ENCODE assay signal across 24 cellular contexts in genomic region chr9:106218427-106218826, GRCh38.
DNase-seq lines count a peak whose midpoint lies in the region; ATAC-seq, FAIRE-seq and TF ChIP-seq lines count a peak whose summit lies in the region.
"Had no signal": no experiment of that assay in that cellular context is flagged by ENCODE, and none has a peak within 500 bp of the region (broad histone marks: within the 10 kb centered on the region; RNA-seq: fewer than 3 reads in every experiment).

No MANE protein-coding gene starts in this region.

- peak; percentile 35 for FAIRE-seq in GM12878 (lab: Jason Lieb, UNC)
- FAIRE-seq in HTR-8/SVneo (lab: Jason Lieb, UNC), result no peak
- FAIRE-seq: TTC549 had no signal

- H3K27ac Mint-ChIP-seq in activated CD4-positive, alpha-beta memory T cell treated with anti-CD3 and anti-CD28 coated beads, Interleukin-2, amount 10 ng/mL, durations not matched to agents 7 days and 5 days, result no peak overlapping the region
- H3K27ac Mint-ChIP-seq: activated CD4-positive, alpha-beta T cell treated with anti-CD3 and anti-CD28 coated beads, Interleukin-2, amount 10 ng/mL, durations not matched to agents 24 days and 14 days; effector memory CD8-positive, alpha-beta T cell; H9; naive B cell had no signal

- no peak overlapping the region for H3K4me3 ChIP-seq in GM12878
- H3K4me3 ChIP-seq: suprapubic skin had no signal

- no peaks in the 10 kb centered on the region; the same call in 2 of the 3 replicates for H3K9me3 ChIP-seq in GM12878 (replicated peaks; ENCODE audit: control insufficient read depth, insufficient read depth, low read length)
- H3K9me3 ChIP-seq: Caco-2, suprapubic skin had no signal

- no peak for TF ChIP-seq RAD21 in GM12878 (IDR thresholded peaks at IDR 0.05; ENCODE audit: insufficient read depth, low read depth, low read length)

- no peaks in the 10 kb centered on the region; a peak in 1 of 4 replicates for H3K27me3 ChIP-seq in GM12878 (replicated peaks in 1 of 2; ENCODE audit: control insufficient read depth in 2 of 2, insufficient read depth in 2 of 2, low read length in 1 of 2)
- H3K27me3 ChIP-seq: suprapubic skin had no signal

- in situ Hi-C loops in GM12878 (cut with MboI), result no loop called here

- TF ChIP-seq POLR2A in GM12878 (IDR thresholded peaks at IDR 0.05; ENCODE audit: low read depth, low read length), result no peak

- DNase-seq in GM12878 (ENCODE audit: low read depth, low spot score), result no peak
- DNase-seq in activated CD4-positive, alpha-beta memory T cell treated with anti-CD3 and anti-CD28 coated beads, Interleukin-2, amount 10 ng/mL, durations not matched to agents 7 days and 5 days, result no peak
- no peak for DNase-seq in HTR-8/SVneo (ENCODE audit: insufficient read length, low spot score)
- DNase-seq in MV-4-11 (lab: John Stamatoyannopoulos, UW), result no peak
- DNase-seq: activated CD4-positive, alpha-beta T cell treated with anti-CD3 and anti-CD28 coated beads, Interleukin-2, amount 10 ng/mL, durations not matched to agents 24 days and 14 days; activated naive CD4-positive, alpha-beta T cell; Caco-2; effector memory CD8-positive, alpha-beta T cell; EL; H9; head of caudate nucleus; naive B cell; NCI-H146; NCI-H2227 treated with DMSO at 0.1 percent for 48 hours; stimulated activated CD4-positive, alpha-beta T cell treated with anti-CD3 and anti-CD28 coated beads, Interleukin-4, amount 100 ng/mL, for 4 hours had no signal

- no peaks in the 10 kb centered on the region for H3K4me1 ChIP-seq in GM12878 (ENCODE audit: control insufficient read depth, insufficient read depth, low read length)
- H3K4me1 ChIP-seq: Caco-2, parathyroid adenoma, suprapubic skin had no signal

- ATAC-seq in GM18867 (IDR thresholded peaks at IDR 0.05; ENCODE audit: unreplicated experiment) (peak; percentile 67), GM21390 (IDR thresholded peaks at IDR 0.05; ENCODE audit: unreplicated experiment) (peak; percentile 71), HG02981 (IDR thresholded peaks at IDR 0.05; ENCODE audit: unreplicated experiment) (peak; percentile 52), GM12878 (peak; percentile 91), HG02798 (IDR thresholded peaks at IDR 0.05; ENCODE audit: poor library complexity, unreplicated experiment) (no peak)
- ATAC-seq: effector memory CD8-positive, alpha-beta T cell had no signal

- POLR2A ChIA-PET in GM12878 (lab: Charles Lee), result no interaction called here
- POLR2A ChIA-PET in activated CD4-positive, alpha-beta memory T cell treated with anti-CD3 and anti-CD28 coated beads, Interleukin-2, amount 10 ng/mL, durations not matched to agents 7 days and 5 days (lab: Charles Lee), result no interaction called here

- TF ChIP-seq EP300 in GM12878 (IDR thresholded peaks at IDR 0.05; ENCODE audit: borderline replicate concordance in 1 of 2, control insufficient read depth in 1 of 2, low read depth in 2 of 2, low read length in 2 of 2), result no peak

- H3K4me3 Mint-ChIP-seq in activated CD4-positive, alpha-beta memory T cell treated with anti-CD3 and anti-CD28 coated beads, Interleukin-2, amount 10 ng/mL, durations not matched to agents 7 days and 5 days, result no peak overlapping the region
- H3K4me3 Mint-ChIP-seq: activated CD4-positive, alpha-beta T cell treated with anti-CD3 and anti-CD28 coated beads, Interleukin-2, amount 10 ng/mL, durations not matched to agents 24 days and 14 days; central memory CD8-positive, alpha-beta T cell; effector memory CD8-positive, alpha-beta T cell; H9; naive B cell had no signal

- no peak overlapping the region for H3K27ac ChIP-seq in GM12878 (ENCODE audit: control insufficient read depth, insufficient read depth)
- H3K27ac ChIP-seq: parathyroid adenoma, RWPE1, suprapubic skin had no signal

- no peaks in the 10 kb centered on the region for H3K4me1 Mint-ChIP-seq in activated CD4-positive, alpha-beta memory T cell treated with anti-CD3 and anti-CD28 coated beads, Interleukin-2, amount 10 ng/mL, durations not matched to agents 7 days and 5 days
- H3K4me1 Mint-ChIP-seq: activated CD4-positive, alpha-beta T cell treated with anti-CD3 and anti-CD28 coated beads, Interleukin-2, amount 10 ng/mL, durations not matched to agents 24 days and 14 days; central memory CD8-positive, alpha-beta T cell had no signal

- no TSS peak for BruUV-seq in GM12878 (replicated peaks; lab: Mats Ljungman, UMichigan)

- RAD21 ChIA-PET in GM12878 (lab: Charles Lee; ENCODE audit: unreplicated experiment), result no interaction called here

- no peaks in the 10 kb centered on the region for H4K20me1 ChIP-seq in GM12878 (ENCODE audit: control insufficient read depth, insufficient read depth)

- WGBS in GM12878 (ENCODE audit: insufficient coverage, insufficient replicate concordance, low lambda C conversion rate, missing lambda C conversion rate), result 2% methylated on average over 3 of the region's 3 CpGs

- H3K79me2 ChIP-seq in GM12878 (ENCODE audit: control insufficient read depth, insufficient read depth, low read length), result no peaks in the 10 kb centered on the region
- H3K79me2 ChIP-seq: parathyroid adenoma had no signal

- H3K9me3 Mint-ChIP-seq in activated CD4-positive, alpha-beta memory T cell treated with anti-CD3 and anti-CD28 coated beads, Interleukin-2, amount 10 ng/mL, durations not matched to agents 7 days and 5 days, result peaks cover 8% of the 10 kb centered on the region
- H3K9me3 Mint-ChIP-seq: activated CD4-positive, alpha-beta T cell treated with anti-CD3 and anti-CD28 coated beads, Interleukin-2, amount 10 ng/mL, durations not matched to agents 24 days and 14 days; H9; naive B cell had no signal

- no peak overlapping the region for H3K9ac ChIP-seq in GM12878 (ENCODE audit: control insufficient read depth, insufficient read depth, low read length)
- H3K9ac ChIP-seq: parathyroid adenoma had no signal

- intact Hi-C loops in GM12878 (cut with micrococcal nuclease; ENCODE audit: unreplicated experiment), result no loop called here

- no peak overlapping the region for H2AFZ ChIP-seq in GM12878 (ENCODE audit: control insufficient read depth, low read depth, low read length)
- H2AFZ ChIP-seq: parathyroid adenoma had no signal

- no peaks in the 10 kb centered on the region for H3K36me3 ChIP-seq in GM12878 (ENCODE audit: control insufficient read depth in 2 of 2, insufficient read depth in 2 of 2, low read length in 1 of 2)
- H3K36me3 ChIP-seq: suprapubic skin had no signal

- H3K36me3 Mint-ChIP-seq in activated CD4-positive, alpha-beta memory T cell treated with anti-CD3 and anti-CD28 coated beads, Interleukin-2, amount 10 ng/mL, durations not matched to agents 7 days and 5 days (ENCODE audit: low read depth), result no peaks in the 10 kb centered on the region
- H3K36me3 Mint-ChIP-seq: naive B cell had no signal

- no peaks in the 10 kb centered on the region for H3K27me3 Mint-ChIP-seq in activated CD4-positive, alpha-beta memory T cell treated with anti-CD3 and anti-CD28 coated beads, Interleukin-2, amount 10 ng/mL, durations not matched to agents 7 days and 5 days
- H3K27me3 Mint-ChIP-seq: activated CD4-positive, alpha-beta T cell treated with anti-CD3 and anti-CD28 coated beads, Interleukin-2, amount 10 ng/mL, durations not matched to agents 24 days and 14 days; central memory CD8-positive, alpha-beta T cell; effector memory CD8-positive, alpha-beta T cell; naive B cell had no signal

- CTCF ChIA-PET in GM12878 (lab: Yijun Ruan, JAX), result no interaction called here
- CTCF ChIA-PET in activated CD4-positive, alpha-beta memory T cell treated with anti-CD3 and anti-CD28 coated beads, Interleukin-2, amount 10 ng/mL, durations not matched to agents 7 days and 5 days (lab: Charles Lee), result no interaction called here

- no peak for TF ChIP-seq CTCF in GM12878 (IDR thresholded peaks at IDR 0.05 in 2 of 3, conservative IDR thresholded peaks at IDR 0.05 in 1 of 3; ENCODE audit: control insufficient read depth in 2 of 3, extremely low read depth in 1 of 3, insufficient read depth in 1 of 3, low read depth in 3 of 3, low read length in 3 of 3)

- SMC1A ChIA-PET in GM12878 (lab: Charles Lee; ENCODE audit: uncharacterized antibody, unreplicated experiment), result no interaction called here

- no peak overlapping the region for H3K4me2 ChIP-seq in GM12878 (ENCODE audit: control insufficient read depth, insufficient read depth)

TF ChIP-seq in GM12878, 131 proteins besides CTCF, POLR2A, EP300 and RAD21:
- TF ChIP-seq HDAC2 (IDR thresholded peaks at IDR 0.05) (no peak), RUNX3 (IDR thresholded peaks at IDR 0.05; ENCODE audit: low read length) (0 out of 2 replicates have a peak, but pooled peaks have one; percentile 13)
